In the genomic region with DNA sequence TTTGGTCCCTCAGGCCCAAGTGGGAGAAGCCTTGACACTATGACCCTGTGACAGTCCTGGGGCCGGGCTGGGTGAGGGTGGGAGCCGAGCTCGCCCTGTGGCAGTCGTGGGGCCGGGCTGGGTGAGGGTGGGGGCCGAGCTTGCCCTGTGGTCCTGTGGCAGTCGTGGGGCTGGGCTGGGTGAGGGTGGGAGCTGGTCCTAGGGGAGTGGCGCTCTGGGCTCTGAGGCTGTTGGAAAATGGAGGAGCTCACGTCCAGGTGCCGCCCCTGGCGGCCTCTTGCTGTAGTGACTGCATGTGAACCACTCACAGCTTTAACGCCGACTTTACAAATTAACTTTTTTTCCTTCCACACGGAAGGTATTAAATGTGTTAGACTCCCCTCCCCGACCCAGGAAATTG, we compare ENCODE assay signal across 8 cellular contexts.
A peak's percentile ranks its signal among the peaks of the same experiment; 100 is the strongest.
DNase-seq lines count a peak whose midpoint lies in the region; ATAC-seq, FAIRE-seq and TF ChIP-seq lines count a peak whose summit lies in the region.

No MANE protein-coding gene starts in this region.

- H3K4me1 Mint-ChIP-seq in H9: peaks cover 18 to 19% of the 10 kb centered on the region in 2 experiments

- intact Hi-C loops in head of caudate nucleus (cut with DNase I): no loop called here

- no peaks in the 10 kb centered on the region; a peak in 1 of 7 replicates for H3K36me3 Mint-ChIP-seq in H9 (ENCODE audit: insufficient read depth in 1 of 3, low read depth in 3 of 3)

- DNase-seq in COLO668 (lab: John Stamatoyannopoulos, UW; ENCODE audit: unreplicated experiment): peak; percentile 37
- peak; percentile 78 for DNase-seq in H9
- DNase-seq in WERI-Rb-1: peak; percentile 15
- DNase-seq in head of caudate nucleus: peak in 38 of 42 donors; percentile 12 to 75 (median 50)
- peak; percentile 72 for DNase-seq in small intestine
- no peak for DNase-seq in GF-D8 (lab: John Stamatoyannopoulos, UW)
- no peak for DNase-seq in foreskin fibroblast

- H2BK120ac ChIP-seq in H9 (ENCODE audit: low read depth, low read length, poor library complexity, severe bottlenecking): no peak overlapping the region

- H3K27ac ChIP-seq in H9 (ENCODE audit: insufficient read length, low read depth, low read length) (no peak overlapping the region), WERI-Rb-1 (no peak overlapping the region), small intestine (ENCODE audit: low read depth in 1 of 2, low read length in 1 of 2) (no peak overlapping the region)

- no peak overlapping the region for H4K91ac ChIP-seq in H9 (ENCODE audit: insufficient read length, low read depth, low read length)

- H3K36me3 ChIP-seq in WERI-Rb-1: no peaks in the 10 kb centered on the region
- no peaks in the 10 kb centered on the region for H3K36me3 ChIP-seq in small intestine (ENCODE audit: control insufficient read depth in 2 of 2, insufficient read depth in 2 of 2, low read length in 2 of 2)

- no peak for ATAC-seq in GM19035 (IDR thresholded peaks at IDR 0.05; ENCODE audit: unreplicated experiment)

- no peaks in the 10 kb centered on the region for H3K23me2 ChIP-seq in H9 (ENCODE audit: insufficient read length, low read depth, low read length, poor library complexity, severe bottlenecking)

- no peak overlapping the region for H2BK20ac ChIP-seq in H9 (ENCODE audit: low read depth, low read length, poor library complexity, severe bottlenecking)

- no CpG with 5 or more reads among the region's 15 CpGs for WGBS in H9 (ENCODE audit: extremely low coverage, insufficient read length, low lambda C conversion rate)
- whole genome bisulfite sequencing in small intestine, 3 donors: 5 to 22% (median 15%) methylated on average over 11 to 15 of the region's 15 CpGs

- H2BK12ac ChIP-seq in H9 (ENCODE audit: insufficient read length, low read depth, low read length): no peak overlapping the region

- H3K79me1 ChIP-seq in H9 (ENCODE audit: insufficient read depth, low read depth, low read length, poor library complexity, severe bottlenecking): no peaks in the 10 kb centered on the region

- H3K79me2 ChIP-seq in H9 (ENCODE audit: insufficient read depth, low read length): no peaks in the 10 kb centered on the region

- H3K9ac ChIP-seq in H9 (ENCODE audit: extremely low read depth, insufficient read length, low read length): no peak overlapping the region

- no peaks in the 10 kb centered on the region; the same call in 1 of the 2 replicates for H3K27me3 Mint-ChIP-seq in H9 (ENCODE audit: low read depth)

- no peak overlapping the region for H4K5ac ChIP-seq in H9 (ENCODE audit: insufficient read length, low read depth, low read length)

- TF ChIP-seq CTCF in H9 (conservative IDR thresholded peaks at IDR 0.05) (peak; percentile 78), WERI-Rb-1 (IDR thresholded peaks at IDR 0.05; ENCODE audit: low read depth, low read length) (peak; percentile 51; the same call in 1 of the 2 replicates), foreskin fibroblast (IDR thresholded peaks at IDR 0.05; ENCODE audit: low read depth, low read length) (no peak)

- no peak overlapping the region for H3K4me2 ChIP-seq in H9 (ENCODE audit: insufficient read depth, insufficient read length, low read length)

- H2AFZ ChIP-seq in H9 (ENCODE audit: low read length): no peak overlapping the region

- H3K4me3 ChIP-seq in WERI-Rb-1 (ENCODE audit: low read depth, low read length) (no peak overlapping the region), small intestine (ENCODE audit: low read depth in 1 of 2, low read length in 2 of 2) (no peak overlapping the region), foreskin fibroblast (ENCODE audit: low read depth in 1 of 2, low read length in 2 of 2) (no peak overlapping the region)

- no peak overlapping the region for H3K56ac ChIP-seq in H9 (ENCODE audit: insufficient read length, low read depth, low read length)

- no peak overlapping the region for H2BK5ac ChIP-seq in H9 (ENCODE audit: insufficient read length, low read length)

- H3T11ph ChIP-seq in H9 (ENCODE audit: low read length): no peak overlapping the region

- H3K4me3 Mint-ChIP-seq in H9: no peak overlapping the region

- no peaks in the 10 kb centered on the region for H3K9me3 Mint-ChIP-seq in H9

- no peak overlapping the region for H3K4ac ChIP-seq in H9 (ENCODE audit: low read depth, low read length)

- no peaks in the 10 kb centered on the region for H4K20me1 ChIP-seq in H9 (ENCODE audit: control insufficient read depth, insufficient read depth, insufficient read length)

- H2BK15ac ChIP-seq in H9 (ENCODE audit: low read depth, low read length): no peak overlapping the region

- H3K14ac ChIP-seq in H9 (ENCODE audit: insufficient read depth, low read length): 0 out of 2 replicates have a peak overlapping the region, but pooled peaks have one; percentile 3

- H3K27ac Mint-ChIP-seq in H9: peak overlapping the region in 1 of 3 experiments; percentile 25; a peak in 2 of 7 replicates

- H3K9me3 ChIP-seq in H9 (ENCODE audit: control insufficient read depth, low read depth, low read length): no peaks in the 10 kb centered on the region
- no peaks in the 10 kb centered on the region for H3K9me3 ChIP-seq in WERI-Rb-1 (ENCODE audit: severe bottlenecking)
- no peaks in the 10 kb centered on the region for H3K9me3 ChIP-seq in small intestine (ENCODE audit: control insufficient read depth, low read depth)

- FAIRE-seq in small intestine (lab: Jason Lieb, UNC): no peak

- no peak overlapping the region for H3K18ac ChIP-seq in H9 (ENCODE audit: insufficient read length, low read depth, low read length)

- H3K23ac ChIP-seq in H9 (ENCODE audit: insufficient read length, low read depth, low read length): no peak overlapping the region

- no peak overlapping the region for H2AK5ac ChIP-seq in H9 (ENCODE audit: insufficient read length, low read length)

- H4K8ac ChIP-seq in H9 (replicated peaks; ENCODE audit: insufficient read length, low read depth, low read length): no peak overlapping the region

- H3K27me3 ChIP-seq in H9 (ENCODE audit: insufficient read depth, low read length) (no peaks in the 10 kb centered on the region), WERI-Rb-1 (ENCODE audit: insufficient read depth, low read depth, severe bottlenecking) (no peaks in the 10 kb centered on the region), small intestine (ENCODE audit: control insufficient read depth in 2 of 2, insufficient read depth in 2 of 2, low read length in 2 of 2) (no peaks in the 10 kb centered on the region)

- H3K4me1 ChIP-seq in H9 (ENCODE audit: insufficient read depth, low read length) (peaks cover 2% of the 10 kb centered on the region; the same call in 1 of the 2 replicates), small intestine (ENCODE audit: control insufficient read depth in 2 of 2, insufficient read depth in 1 of 2, low read depth in 1 of 2, low read length in 1 of 2) (peaks cover 0 to 3% of the 10 kb centered on the region in 2 donors)

Comparison
In these comparisons a context has a peak if more than half of its experiments do, and no peak if none do; other contexts are left out.
1. DNase-seq: peak in COLO668 (single experiment), H9 (single experiment), WERI-Rb-1 (single experiment), head of caudate nucleus (38 of 42) and small intestine (single experiment); none in GF-D8 (single experiment) and foreskin fibroblast (0 of 2).